ENCODE assay signal across 29 cellular contexts in genomic region chr18:48885951-48886400, GRCh38.
A peak's percentile ranks its signal among the peaks of the same experiment; 100 is the strongest.
DNase-seq lines count a peak whose midpoint lies in the region; ATAC-seq and TF ChIP-seq lines count a peak whose summit lies in the region.
"Had no signal": no experiment of that assay in that cellular context is flagged by ENCODE, and none has a peak within 500 bp of the region (broad histone marks: within the 10 kb centered on the region; RNA-seq: fewer than 3 reads in every experiment).

No MANE protein-coding gene starts in this region.

- H3K36me3 Mint-ChIP-seq in T-helper 17 cell (ENCODE audit: low read depth): peaks cover 3% of the 10 kb centered on the region
- H3K36me3 Mint-ChIP-seq in activated T-helper 17 cell treated with anti-CD3 and anti-CD28 coated beads, Interleukin-2, amount 50 U/mL, for 72 hours (ENCODE audit: low read depth): no peaks in the 10 kb centered on the region
- H3K36me3 Mint-ChIP-seq in nephron (ENCODE audit: low read depth): peaks cover under 1% of the 10 kb centered on the region
- no peaks in the 10 kb centered on the region for H3K36me3 Mint-ChIP-seq in CD4-positive, alpha-beta memory T cell
- H3K36me3 Mint-ChIP-seq: naive thymus-derived CD8-positive, alpha-beta T cell had no signal

- DNase-seq in T-helper 17 cell (no peak), spleen (peak; percentile 51)
- no peak for DNase-seq in CD4-positive, alpha-beta memory T cell
- DNase-seq: activated CD4-positive, alpha-beta T cell treated with anti-CD3 and anti-CD28 coated beads for 1 hour; activated gamma-delta T cell; caudate nucleus; dermis blood vessel endothelial cell; DMS153; foreskin fibroblast; HCEC 1CT; Karpas-422; naive thymus-derived CD8-positive, alpha-beta T cell; NCI-H1417; NCI-H2081 treated with DMSO at 0.1 percent for 48 hours; NCI-H2227 treated with DMSO at 0.1 percent for 48 hours; NCI-H526; PC-3; SK-N-SH; small intestine; stimulated activated CD4-positive, alpha-beta T cell treated with anti-CD3 and anti-CD28 coated beads, Interleukin-1b, Interleukin-23, amount 100 ng/mL, for 48 hours; stimulated activated CD8-positive, alpha-beta memory T cell treated with anti-CD3 and anti-CD28 coated beads, Interleukin-4, amount 100 ng/mL, for 48 hours; thyroid gland had no signal

- ATAC-seq in T-helper 17 cell (no peak), GM18520 (IDR thresholded peaks at IDR 0.05; ENCODE audit: unreplicated experiment) (no peak), GM21381 (IDR thresholded peaks at IDR 0.05; ENCODE audit: unreplicated experiment) (no peak)
- no peak for ATAC-seq in activated T-helper 17 cell treated with anti-CD3 and anti-CD28 coated beads, Interleukin-2, amount 50 U/mL, for 72 hours (replicated peaks)
- ATAC-seq: HepG2; naive thymus-derived CD8-positive, alpha-beta T cell had no signal

- H3K4me1 Mint-ChIP-seq in T-helper 17 cell: peaks cover 8% of the 10 kb centered on the region
- H3K4me1 Mint-ChIP-seq in activated T-helper 17 cell treated with anti-CD3 and anti-CD28 coated beads, Interleukin-2, amount 50 U/mL, for 72 hours: peaks cover 5% of the 10 kb centered on the region
- H3K4me1 Mint-ChIP-seq in nephron: peaks cover 61% of the 10 kb centered on the region
- H3K4me1 Mint-ChIP-seq in CD4-positive, alpha-beta memory T cell: peaks cover 2 to 6% (median 4%) of the 10 kb centered on the region in 4 donors

- no peaks in the 10 kb centered on the region for H3K9me3 ChIP-seq in T-helper 17 cell (ENCODE audit: control insufficient read depth, low read length, poor library complexity, severe bottlenecking)
- no peaks in the 10 kb centered on the region for H3K9me3 ChIP-seq in spleen
- H3K9me3 ChIP-seq in CD4-positive, alpha-beta memory T cell (ENCODE audit: control insufficient read depth in 1 of 2, low read length in 2 of 2): no peaks in the 10 kb centered on the region
- H3K9me3 ChIP-seq: BLaER1, esophagus muscularis mucosa, SK-N-SH, thyroid gland had no signal

- H3K4me1 ChIP-seq in spleen: peaks cover 0 to 16% (median 5%) of the 10 kb centered on the region in 6 donors
- H3K4me1 ChIP-seq in CD4-positive, alpha-beta memory T cell (ENCODE audit: insufficient read depth, low read length): no peaks in the 10 kb centered on the region

- TF ChIP-seq POLR2A in spleen (IDR thresholded peaks at IDR 0.05): no peak

- intact Hi-C loops in spleen (cut with DNase I; ENCODE audit: low total_unique reads): no loop called here
- intact Hi-C loops in CD4-positive, alpha-beta memory T cell (cut with micrococcal nuclease): no loop called here

- H3K4me3 ChIP-seq in spleen: no peak overlapping the region
- no peak overlapping the region for H3K4me3 ChIP-seq in CD4-positive, alpha-beta memory T cell (ENCODE audit: low read length in 2 of 2)
- H3K4me3 ChIP-seq: BLaER1, esophagus muscularis mucosa, thyroid gland had no signal

- H3K36me3 ChIP-seq in spleen: no peaks in the 10 kb centered on the region
- H3K36me3 ChIP-seq in CD4-positive, alpha-beta memory T cell (ENCODE audit: insufficient read depth, low read length): no peaks in the 10 kb centered on the region
- H3K36me3 ChIP-seq: BLaER1, esophagus muscularis mucosa, thyroid gland had no signal

- H3K9me3 Mint-ChIP-seq in activated T-helper 17 cell treated with anti-CD3 and anti-CD28 coated beads, Interleukin-2, amount 50 U/mL, for 72 hours: no peaks in the 10 kb centered on the region
- H3K9me3 Mint-ChIP-seq in nephron: no peaks in the 10 kb centered on the region
- peaks cover 0 to 1% (median 0%) of the 10 kb centered on the region in 8 donors for H3K9me3 Mint-ChIP-seq in CD4-positive, alpha-beta memory T cell
- H3K9me3 Mint-ChIP-seq: naive thymus-derived CD8-positive, alpha-beta T cell had no signal

- no peak overlapping the region for H3K4me3 Mint-ChIP-seq in T-helper 17 cell
- H3K4me3 Mint-ChIP-seq in activated T-helper 17 cell treated with anti-CD3 and anti-CD28 coated beads, Interleukin-2, amount 50 U/mL, for 72 hours: no peak overlapping the region
- no peak overlapping the region for H3K4me3 Mint-ChIP-seq in nephron
- peak overlapping the region in 1 of 8 donors; percentile 5 for H3K4me3 Mint-ChIP-seq in CD4-positive, alpha-beta memory T cell
- H3K4me3 Mint-ChIP-seq: naive thymus-derived CD8-positive, alpha-beta T cell had no signal

- TF ChIP-seq CTCF in nephron (IDR thresholded peaks at IDR 0.05; ENCODE audit: unreplicated experiment in 3 of 3): no peak
- no peak for TF ChIP-seq CTCF in spleen (IDR thresholded peaks at IDR 0.05 in 8 of 11, conservative IDR thresholded peaks at IDR 0.05 in 3 of 11)

- H3K27me3 Mint-ChIP-seq in T-helper 17 cell (no peaks in the 10 kb centered on the region), nephron (ENCODE audit: low read depth) (no peaks in the 10 kb centered on the region)
- no peaks in the 10 kb centered on the region for H3K27me3 Mint-ChIP-seq in activated T-helper 17 cell treated with anti-CD3 and anti-CD28 coated beads, Interleukin-2, amount 50 U/mL, for 72 hours
- H3K27me3 Mint-ChIP-seq in CD4-positive, alpha-beta memory T cell: no peaks in the 10 kb centered on the region

- H3K27ac Mint-ChIP-seq in T-helper 17 cell (peak overlapping the region; percentile 89), nephron (peak overlapping the region in 2 of 3 experiments; percentile 59 to 65)
- H3K27ac Mint-ChIP-seq in activated T-helper 17 cell treated with anti-CD3 and anti-CD28 coated beads, Interleukin-2, amount 50 U/mL, for 72 hours: peak overlapping the region; percentile 79
- H3K27ac Mint-ChIP-seq in CD4-positive, alpha-beta memory T cell: peak overlapping the region in 1 of 7 donors; percentile 35

- CTCF ChIA-PET in CD4-positive, alpha-beta memory T cell (lab: Charles Lee; ENCODE audit: partially characterized antibody): no interaction called here

- POLR2A ChIA-PET in CD4-positive, alpha-beta memory T cell (lab: Charles Lee; ENCODE audit: partially characterized antibody): no interaction called here

- H3K27ac ChIP-seq in spleen: no peak overlapping the region
- H3K27ac ChIP-seq in CD4-positive, alpha-beta memory T cell (ENCODE audit: low read depth, low read length): no peak overlapping the region
- H3K27ac ChIP-seq: BLaER1, esophagus muscularis mucosa, thyroid gland had no signal

- no peaks in the 10 kb centered on the region for H3K27me3 ChIP-seq in spleen (replicated peaks in 1 of 7)
- H3K27me3 ChIP-seq in CD4-positive, alpha-beta memory T cell (ENCODE audit: insufficient read depth, low read length): no peaks in the 10 kb centered on the region
- H3K27me3 ChIP-seq: BLaER1, esophagus muscularis mucosa, thyroid gland had no signal

- 84 to 98% (median 93%) methylated on average over 3 to 7 of the region's 7 CpGs for WGBS in spleen, 5 donors
